In genomic region chr9:128005938-128006337, GRCh38 we compare ENCODE assay signal across 1 cellular context.
A peak's percentile ranks its signal among the peaks of the same experiment; 100 is the strongest.
TF ChIP-seq lines count a peak whose summit lies in the region.

No MANE protein-coding gene starts in this region.

TF ChIP-seq in HepG2, 621 proteins besides CTCF, POLR2A, EP300 and RAD21 (continued from another document and continues in another):
- TF ChIP-seq, protein P1, sequence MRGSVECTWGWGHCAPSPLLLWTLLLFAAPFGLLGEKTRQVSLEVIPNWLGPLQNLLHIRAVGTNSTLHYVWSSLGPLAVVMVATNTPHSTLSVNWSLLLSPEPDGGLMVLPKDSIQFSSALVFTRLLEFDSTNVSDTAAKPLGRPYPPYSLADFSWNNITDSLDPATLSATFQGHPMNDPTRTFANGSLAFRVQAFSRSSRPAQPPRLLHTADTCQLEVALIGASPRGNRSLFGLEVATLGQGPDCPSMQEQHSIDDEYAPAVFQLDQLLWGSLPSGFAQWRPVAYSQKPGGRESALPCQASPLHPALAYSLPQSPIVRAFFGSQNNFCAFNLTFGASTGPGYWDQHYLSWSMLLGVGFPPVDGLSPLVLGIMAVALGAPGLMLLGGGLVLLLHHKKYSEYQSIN (CRISPR knock-in tag; IDR thresholded peaks at IDR 0.05; ENCODE audit: borderline replicate concordance) = no peak
- TF ChIP-seq REPIN1 (CRISPR knock-in tag; IDR thresholded peaks at IDR 0.05; ENCODE audit: borderline replicate concordance, low read depth) (no peak), ZNF274 (CRISPR knock-in tag; IDR thresholded peaks at IDR 0.05) (no peak), MZF1 (CRISPR knock-in tag; IDR thresholded peaks at IDR 0.05; ENCODE audit: borderline replicate concordance) (no peak), MED1 (CRISPR knock-in tag; IDR thresholded peaks at IDR 0.05) (peak; percentile 71), ZNF562 (CRISPR knock-in tag; IDR thresholded peaks at IDR 0.05; ENCODE audit: borderline replicate concordance) (no peak), ZNF260 (CRISPR knock-in tag; IDR thresholded peaks at IDR 0.05; ENCODE audit: borderline replicate concordance, low read depth) (no peak), RXRB (CRISPR knock-in tag; IDR thresholded peaks at IDR 0.05; ENCODE audit: borderline replicate concordance) (peak; percentile 89), ZBTB49 (CRISPR knock-in tag; IDR thresholded peaks at IDR 0.05; ENCODE audit: borderline replicate concordance) (no peak), KAT7 (CRISPR knock-in tag; IDR thresholded peaks at IDR 0.05; ENCODE audit: borderline replicate concordance) (no peak), TARDBP (CRISPR knock-in tag; IDR thresholded peaks at IDR 0.05) (peak; percentile 30; the same call in 1 of the 2 replicates), SNAPC5 (CRISPR knock-in tag; IDR thresholded peaks at IDR 0.05; ENCODE audit: borderline replicate concordance) (no peak), IRF2 (CRISPR knock-in tag; IDR thresholded peaks at IDR 0.05) (0 out of 2 replicates have a peak, but pooled peaks have one; percentile 46), HNRNPUL1 (IDR thresholded peaks at IDR 0.05; ENCODE audit: low read depth, low read length) (no peak), GATAD1 (CRISPR knock-in tag; IDR thresholded peaks at IDR 0.05) (no peak), ZNF737 (CRISPR knock-in tag; IDR thresholded peaks at IDR 0.05; ENCODE audit: borderline replicate concordance) (no peak), TBX3 (IDR thresholded peaks at IDR 0.05; ENCODE audit: borderline replicate concordance) (no peak), ZNF207 (IDR thresholded peaks at IDR 0.05; ENCODE audit: borderline replicate concordance) (no peak), NCOA5 (CRISPR knock-in tag; IDR thresholded peaks at IDR 0.05) (no peak), ZNF652 (CRISPR knock-in tag; IDR thresholded peaks at IDR 0.05; ENCODE audit: borderline replicate concordance, low read depth) (no peak), MED13 (CRISPR knock-in tag; IDR thresholded peaks at IDR 0.05) (no peak), KDM5B (CRISPR knock-in tag; IDR thresholded peaks at IDR 0.05; ENCODE audit: borderline replicate concordance) (no peak), ZFP91 (CRISPR knock-in tag; IDR thresholded peaks at IDR 0.05; ENCODE audit: borderline replicate concordance) (no peak), GRHL1 (CRISPR knock-in tag; conservative IDR thresholded peaks at IDR 0.05) (no peak), ZNF670 (CRISPR knock-in tag; IDR thresholded peaks at IDR 0.05; ENCODE audit: borderline replicate concordance) (0 out of 2 replicates have a peak, but pooled peaks have one; percentile 36), MXD4 (CRISPR knock-in tag; IDR thresholded peaks at IDR 0.05) (no peak), ZNF747 (CRISPR knock-in tag; IDR thresholded peaks at IDR 0.05; ENCODE audit: borderline replicate concordance) (no peak), SPEN (CRISPR knock-in tag; IDR thresholded peaks at IDR 0.05; ENCODE audit: low read depth) (0 out of 2 replicates have a peak, but pooled peaks have one; percentile 23), ZNF570 (CRISPR knock-in tag; IDR thresholded peaks at IDR 0.05; ENCODE audit: borderline replicate concordance) (no peak), ZNF124 (CRISPR knock-in tag; IDR thresholded peaks at IDR 0.05) (no peak), SAP130 (CRISPR knock-in tag; IDR thresholded peaks at IDR 0.05; ENCODE audit: low read depth) (peak; percentile 85), ZC3H13 (CRISPR knock-in tag; IDR thresholded peaks at IDR 0.05) (no peak), GATAD2A (CRISPR knock-in tag; IDR thresholded peaks at IDR 0.05) (peak; percentile 55)
- TF ChIP-seq, protein P2, sequence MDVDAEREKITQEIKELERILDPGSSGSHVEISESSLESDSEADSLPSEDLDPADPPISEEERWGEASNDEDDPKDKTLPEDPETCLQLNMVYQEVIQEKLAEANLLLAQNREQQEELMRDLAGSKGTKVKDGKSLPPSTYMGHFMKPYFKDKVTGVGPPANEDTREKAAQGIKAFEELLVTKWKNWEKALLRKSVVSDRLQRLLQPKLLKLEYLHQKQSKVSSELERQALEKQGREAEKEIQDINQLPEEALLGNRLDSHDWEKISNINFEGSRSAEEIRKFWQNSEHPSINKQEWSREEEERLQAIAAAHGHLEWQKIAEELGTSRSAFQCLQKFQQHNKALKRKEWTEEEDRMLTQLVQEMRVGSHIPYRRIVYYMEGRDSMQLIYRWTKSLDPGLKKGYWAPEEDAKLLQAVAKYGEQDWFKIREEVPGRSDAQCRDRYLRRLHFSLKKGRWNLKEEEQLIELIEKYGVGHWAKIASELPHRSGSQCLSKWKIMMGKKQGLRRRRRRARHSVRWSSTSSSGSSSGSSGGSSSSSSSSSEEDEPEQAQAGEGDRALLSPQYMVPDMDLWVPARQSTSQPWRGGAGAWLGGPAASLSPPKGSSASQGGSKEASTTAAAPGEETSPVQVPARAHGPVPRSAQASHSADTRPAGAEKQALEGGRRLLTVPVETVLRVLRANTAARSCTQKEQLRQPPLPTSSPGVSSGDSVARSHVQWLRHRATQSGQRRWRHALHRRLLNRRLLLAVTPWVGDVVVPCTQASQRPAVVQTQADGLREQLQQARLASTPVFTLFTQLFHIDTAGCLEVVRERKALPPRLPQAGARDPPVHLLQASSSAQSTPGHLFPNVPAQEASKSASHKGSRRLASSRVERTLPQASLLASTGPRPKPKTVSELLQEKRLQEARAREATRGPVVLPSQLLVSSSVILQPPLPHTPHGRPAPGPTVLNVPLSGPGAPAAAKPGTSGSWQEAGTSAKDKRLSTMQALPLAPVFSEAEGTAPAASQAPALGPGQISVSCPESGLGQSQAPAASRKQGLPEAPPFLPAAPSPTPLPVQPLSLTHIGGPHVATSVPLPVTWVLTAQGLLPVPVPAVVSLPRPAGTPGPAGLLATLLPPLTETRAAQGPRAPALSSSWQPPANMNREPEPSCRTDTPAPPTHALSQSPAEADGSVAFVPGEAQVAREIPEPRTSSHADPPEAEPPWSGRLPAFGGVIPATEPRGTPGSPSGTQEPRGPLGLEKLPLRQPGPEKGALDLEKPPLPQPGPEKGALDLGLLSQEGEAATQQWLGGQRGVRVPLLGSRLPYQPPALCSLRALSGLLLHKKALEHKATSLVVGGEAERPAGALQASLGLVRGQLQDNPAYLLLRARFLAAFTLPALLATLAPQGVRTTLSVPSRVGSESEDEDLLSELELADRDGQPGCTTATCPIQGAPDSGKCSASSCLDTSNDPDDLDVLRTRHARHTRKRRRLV (CRISPR knock-in tag; IDR thresholded peaks at IDR 0.05) = no peak
- TF ChIP-seq, protein P3, sequence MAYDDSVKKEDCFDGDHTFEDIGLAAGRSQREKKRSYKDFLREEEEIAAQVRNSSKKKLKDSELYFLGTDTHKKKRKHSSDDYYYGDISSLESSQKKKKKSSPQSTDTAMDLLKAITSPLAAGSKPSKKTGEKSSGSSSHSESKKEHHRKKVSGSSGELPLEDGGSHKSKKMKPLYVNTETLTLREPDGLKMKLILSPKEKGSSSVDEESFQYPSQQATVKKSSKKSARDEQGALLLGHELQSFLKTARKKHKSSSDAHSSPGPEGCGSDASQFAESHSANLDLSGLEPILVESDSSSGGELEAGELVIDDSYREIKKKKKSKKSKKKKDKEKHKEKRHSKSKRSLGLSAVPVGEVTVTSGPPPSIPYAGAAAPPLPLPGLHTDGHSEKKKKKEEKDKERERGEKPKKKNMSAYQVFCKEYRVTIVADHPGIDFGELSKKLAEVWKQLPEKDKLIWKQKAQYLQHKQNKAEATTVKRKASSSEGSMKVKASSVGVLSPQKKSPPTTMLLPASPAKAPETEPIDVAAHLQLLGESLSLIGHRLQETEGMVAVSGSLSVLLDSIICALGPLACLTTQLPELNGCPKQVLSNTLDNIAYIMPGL (CRISPR knock-in tag; IDR thresholded peaks at IDR 0.05; ENCODE audit: borderline replicate concordance in 1 of 2, low read depth in 1 of 2) = 0 out of 4 replicates have a peak, but pooled peaks of 1 of the 2 experiments have one; percentile 24
- TF ChIP-seq, protein P4, sequence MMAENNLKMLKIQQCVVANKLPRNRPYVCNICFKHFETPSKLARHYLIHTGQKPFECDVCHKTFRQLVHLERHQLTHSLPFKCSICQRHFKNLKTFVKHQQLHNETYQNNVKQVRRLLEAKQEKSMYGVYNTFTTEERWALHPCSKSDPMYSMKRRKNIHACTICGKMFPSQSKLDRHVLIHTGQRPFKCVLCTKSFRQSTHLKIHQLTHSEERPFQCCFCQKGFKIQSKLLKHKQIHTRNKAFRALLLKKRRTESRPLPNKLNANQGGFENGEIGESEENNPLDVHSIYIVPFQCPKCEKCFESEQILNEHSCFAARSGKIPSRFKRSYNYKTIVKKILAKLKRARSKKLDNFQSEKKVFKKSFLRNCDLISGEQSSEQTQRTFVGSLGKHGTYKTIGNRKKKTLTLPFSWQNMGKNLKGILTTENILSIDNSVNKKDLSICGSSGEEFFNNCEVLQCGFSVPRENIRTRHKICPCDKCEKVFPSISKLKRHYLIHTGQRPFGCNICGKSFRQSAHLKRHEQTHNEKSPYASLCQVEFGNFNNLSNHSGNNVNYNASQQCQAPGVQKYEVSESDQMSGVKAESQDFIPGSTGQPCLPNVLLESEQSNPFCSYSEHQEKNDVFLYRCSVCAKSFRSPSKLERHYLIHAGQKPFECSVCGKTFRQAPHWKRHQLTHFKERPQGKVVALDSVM (CRISPR knock-in tag; IDR thresholded peaks at IDR 0.05) = no peak
- TF ChIP-seq, protein P5, sequence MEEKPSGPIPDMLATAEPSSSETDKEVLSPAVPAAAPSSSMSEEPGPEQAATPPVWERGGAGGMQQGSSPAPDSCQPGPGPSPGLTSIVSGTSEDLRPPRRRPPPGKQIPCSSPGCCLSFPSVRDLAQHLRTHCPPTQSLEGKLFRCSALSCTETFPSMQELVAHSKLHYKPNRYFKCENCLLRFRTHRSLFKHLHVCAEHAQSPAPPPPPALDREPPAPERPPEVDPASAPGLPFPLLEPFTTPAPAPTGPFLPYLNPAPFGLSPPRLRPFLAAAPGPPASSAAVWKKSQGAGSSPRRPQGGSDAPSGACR (CRISPR knock-in tag; IDR thresholded peaks at IDR 0.05) = no peak
- TF ChIP-seq, protein P6, sequence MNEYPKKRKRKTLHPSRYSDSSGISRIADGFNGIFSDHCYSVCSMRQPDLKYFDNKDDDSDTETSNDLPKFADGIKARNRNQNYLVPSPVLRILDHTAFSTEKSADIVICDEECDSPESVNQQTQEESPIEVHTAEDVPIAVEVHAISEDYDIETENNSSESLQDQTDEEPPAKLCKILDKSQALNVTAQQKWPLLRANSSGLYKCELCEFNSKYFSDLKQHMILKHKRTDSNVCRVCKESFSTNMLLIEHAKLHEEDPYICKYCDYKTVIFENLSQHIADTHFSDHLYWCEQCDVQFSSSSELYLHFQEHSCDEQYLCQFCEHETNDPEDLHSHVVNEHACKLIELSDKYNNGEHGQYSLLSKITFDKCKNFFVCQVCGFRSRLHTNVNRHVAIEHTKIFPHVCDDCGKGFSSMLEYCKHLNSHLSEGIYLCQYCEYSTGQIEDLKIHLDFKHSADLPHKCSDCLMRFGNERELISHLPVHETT (CRISPR knock-in tag; conservative IDR thresholded peaks at IDR 0.05) = no peak
- TF ChIP-seq, protein P7, sequence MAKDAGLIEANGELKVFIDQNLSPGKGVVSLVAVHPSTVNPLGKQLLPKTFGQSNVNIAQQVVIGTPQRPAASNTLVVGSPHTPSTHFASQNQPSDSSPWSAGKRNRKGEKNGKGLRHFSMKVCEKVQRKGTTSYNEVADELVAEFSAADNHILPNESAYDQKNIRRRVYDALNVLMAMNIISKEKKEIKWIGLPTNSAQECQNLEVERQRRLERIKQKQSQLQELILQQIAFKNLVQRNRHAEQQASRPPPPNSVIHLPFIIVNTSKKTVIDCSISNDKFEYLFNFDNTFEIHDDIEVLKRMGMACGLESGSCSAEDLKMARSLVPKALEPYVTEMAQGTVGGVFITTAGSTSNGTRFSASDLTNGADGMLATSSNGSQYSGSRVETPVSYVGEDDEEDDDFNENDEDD (CRISPR knock-in tag; IDR thresholded peaks at IDR 0.05; ENCODE audit: borderline replicate concordance) = no peak
- TF ChIP-seq, protein P8, sequence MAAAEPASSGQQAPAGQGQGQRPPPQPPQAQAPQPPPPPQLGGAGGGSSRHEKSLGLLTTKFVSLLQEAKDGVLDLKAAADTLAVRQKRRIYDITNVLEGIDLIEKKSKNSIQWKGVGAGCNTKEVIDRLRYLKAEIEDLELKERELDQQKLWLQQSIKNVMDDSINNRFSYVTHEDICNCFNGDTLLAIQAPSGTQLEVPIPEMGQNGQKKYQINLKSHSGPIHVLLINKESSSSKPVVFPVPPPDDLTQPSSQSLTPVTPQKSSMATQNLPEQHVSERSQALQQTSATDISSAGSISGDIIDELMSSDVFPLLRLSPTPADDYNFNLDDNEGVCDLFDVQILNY (CRISPR knock-in tag; conservative IDR thresholded peaks at IDR 0.05) = no peak
